1 cellular context compared by ENCODE assay signal in the genomic region with DNA sequence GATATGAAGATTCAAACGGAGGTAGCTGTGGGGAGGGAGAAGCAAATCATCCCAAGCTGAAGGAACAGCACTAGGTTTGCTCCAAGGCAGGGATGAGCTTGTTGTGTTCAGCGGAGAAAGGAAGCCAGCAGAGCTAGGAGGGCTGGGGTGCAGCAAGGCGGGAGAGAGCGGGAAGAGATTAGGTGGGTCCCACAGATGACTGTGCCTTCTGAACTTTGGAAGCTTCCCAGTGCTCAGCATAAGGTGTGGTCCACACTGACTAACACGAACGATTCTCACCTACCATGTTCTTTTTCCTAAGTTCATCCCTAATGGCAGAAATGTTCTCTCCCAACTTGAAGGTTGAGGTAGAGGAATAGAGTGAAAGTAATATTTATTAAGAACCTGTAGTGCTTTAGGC.
TF ChIP-seq lines count a peak whose summit lies in the region.

No MANE protein-coding gene starts in this region.

TF ChIP-seq in neural cell, 6 proteins besides CTCF, POLR2A, EP300 and RAD21 (continued from another document):
- TF ChIP-seq, protein P1, sequence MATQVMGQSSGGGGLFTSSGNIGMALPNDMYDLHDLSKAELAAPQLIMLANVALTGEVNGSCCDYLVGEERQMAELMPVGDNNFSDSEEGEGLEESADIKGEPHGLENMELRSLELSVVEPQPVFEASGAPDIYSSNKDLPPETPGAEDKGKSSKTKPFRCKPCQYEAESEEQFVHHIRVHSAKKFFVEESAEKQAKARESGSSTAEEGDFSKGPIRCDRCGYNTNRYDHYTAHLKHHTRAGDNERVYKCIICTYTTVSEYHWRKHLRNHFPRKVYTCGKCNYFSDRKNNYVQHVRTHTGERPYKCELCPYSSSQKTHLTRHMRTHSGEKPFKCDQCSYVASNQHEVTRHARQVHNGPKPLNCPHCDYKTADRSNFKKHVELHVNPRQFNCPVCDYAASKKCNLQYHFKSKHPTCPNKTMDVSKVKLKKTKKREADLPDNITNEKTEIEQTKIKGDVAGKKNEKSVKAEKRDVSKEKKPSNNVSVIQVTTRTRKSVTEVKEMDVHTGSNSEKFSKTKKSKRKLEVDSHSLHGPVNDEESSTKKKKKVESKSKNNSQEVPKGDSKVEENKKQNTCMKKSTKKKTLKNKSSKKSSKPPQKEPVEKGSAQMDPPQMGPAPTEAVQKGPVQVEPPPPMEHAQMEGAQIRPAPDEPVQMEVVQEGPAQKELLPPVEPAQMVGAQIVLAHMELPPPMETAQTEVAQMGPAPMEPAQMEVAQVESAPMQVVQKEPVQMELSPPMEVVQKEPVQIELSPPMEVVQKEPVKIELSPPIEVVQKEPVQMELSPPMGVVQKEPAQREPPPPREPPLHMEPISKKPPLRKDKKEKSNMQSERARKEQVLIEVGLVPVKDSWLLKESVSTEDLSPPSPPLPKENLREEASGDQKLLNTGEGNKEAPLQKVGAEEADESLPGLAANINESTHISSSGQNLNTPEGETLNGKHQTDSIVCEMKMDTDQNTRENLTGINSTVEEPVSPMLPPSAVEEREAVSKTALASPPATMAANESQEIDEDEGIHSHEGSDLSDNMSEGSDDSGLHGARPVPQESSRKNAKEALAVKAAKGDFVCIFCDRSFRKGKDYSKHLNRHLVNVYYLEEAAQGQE (IDR thresholded peaks at IDR 0.05; ENCODE audit: borderline replicate concordance): no peak
